In the genomic region with DNA sequence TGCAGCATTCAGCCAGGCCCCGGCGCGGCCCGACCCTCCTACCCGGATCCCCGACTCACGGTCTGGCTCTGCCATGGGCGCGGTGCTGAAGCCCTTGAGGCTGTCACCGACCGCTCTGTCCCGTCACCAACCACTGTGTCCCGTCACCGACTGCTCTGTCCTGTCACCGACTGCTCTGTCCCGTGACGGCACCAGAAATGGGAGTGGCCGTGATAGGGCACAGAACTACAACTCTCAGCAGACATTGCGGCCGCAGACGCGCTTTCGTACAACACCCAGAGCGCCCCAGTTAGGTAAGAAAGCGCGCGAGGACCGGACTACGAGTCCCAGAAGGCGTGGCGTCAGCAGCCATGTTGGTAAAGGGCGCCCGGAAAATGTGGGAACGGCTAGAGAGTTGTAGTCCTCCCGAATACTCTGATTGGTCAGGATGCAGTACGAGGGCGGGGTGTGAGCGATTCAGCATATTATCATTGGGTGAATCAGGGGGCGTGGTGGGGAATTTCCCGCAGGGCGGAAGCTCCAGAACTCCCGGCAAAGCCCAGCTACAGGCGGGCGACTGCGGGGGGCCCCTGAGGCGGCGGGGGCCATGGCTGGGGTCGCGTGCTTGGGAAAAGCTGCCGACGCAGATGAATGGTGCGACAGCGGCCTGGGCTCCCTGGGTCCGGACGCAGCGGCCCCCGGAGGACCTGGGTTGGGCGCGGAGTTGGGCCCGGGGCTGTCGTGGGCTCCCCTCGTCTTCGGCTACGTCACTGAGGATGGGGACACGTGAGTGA, we compare ENCODE assay signal across 1 cellular context.
TF ChIP-seq lines count a peak whose summit lies in the region.

A gene with protein sequence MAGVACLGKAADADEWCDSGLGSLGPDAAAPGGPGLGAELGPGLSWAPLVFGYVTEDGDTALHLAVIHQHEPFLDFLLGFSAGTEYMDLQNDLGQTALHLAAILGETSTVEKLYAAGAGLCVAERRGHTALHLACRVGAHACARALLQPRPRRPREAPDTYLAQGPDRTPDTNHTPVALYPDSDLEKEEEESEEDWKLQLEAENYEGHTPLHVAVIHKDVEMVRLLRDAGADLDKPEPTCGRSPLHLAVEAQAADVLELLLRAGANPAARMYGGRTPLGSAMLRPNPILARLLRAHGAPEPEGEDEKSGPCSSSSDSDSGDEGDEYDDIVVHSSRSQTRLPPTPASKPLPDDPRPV (plus strand): TSS at position 523 of the 773 bp plus-strand sequence. CDS start 64 bp downstream, at position 587.
A gene (minus strand): TSS at position 172 of the 773 bp plus-strand sequence. CDS start 97 bp downstream, at position 75.

TF ChIP-seq in H1, 55 proteins besides CTCF, POLR2A, EP300 and RAD21 (continued from another document and continues in another):
- TF ChIP-seq SP1 (IDR thresholded peaks at IDR 0.05; ENCODE audit: low read depth, low read length) (peak; percentile 96), SUZ12 (IDR thresholded peaks at IDR 0.05; ENCODE audit: low read length) (no peak), TAF1 (IDR thresholded peaks at IDR 0.05; ENCODE audit: low read depth, low read length) (no peak; the same call in 1 of the 2 replicates), CBX5 (IDR thresholded peaks at IDR 0.05; ENCODE audit: low read depth, low read length) (no peak), KDM1A (IDR thresholded peaks at IDR 0.05; ENCODE audit: borderline replicate concordance, low read length) (0 out of 2 replicates have a peak, but pooled peaks have one; percentile 38), KDM4A (IDR thresholded peaks at IDR 0.05; ENCODE audit: low read depth, low read length, severe bottlenecking) (peak; percentile 94), CTBP2 (IDR thresholded peaks at IDR 0.05; ENCODE audit: borderline replicate concordance, insufficient read depth, insufficient read length, low read length) (peak; percentile 97), SIX5 (IDR thresholded peaks at IDR 0.05; ENCODE audit: low read depth, low read length) (peak; percentile 92), TCF12 (IDR thresholded peaks at IDR 0.05; ENCODE audit: low read depth, low read length) (no peak), CEBPB (IDR thresholded peaks at IDR 0.05; ENCODE audit: low read depth, low read length) (peak; percentile 23), ZNF274 (IDR thresholded peaks at IDR 0.05; ENCODE audit: borderline replicate concordance, extremely low read depth, low read length) (no peak), SIRT6 (IDR thresholded peaks at IDR 0.05; ENCODE audit: low read length) (no peak), CBX8 (IDR thresholded peaks at IDR 0.05; ENCODE audit: borderline replicate concordance, low read depth, low read length) (no peak), CHD2 (IDR thresholded peaks at IDR 0.05; ENCODE audit: low read length) (peak; percentile 83), BCL11A (IDR thresholded peaks at IDR 0.05; ENCODE audit: low read depth in 2 of 2, low read length in 2 of 2) (no peak), SIN3A (conservative IDR thresholded peaks at IDR 0.05 in 1 of 2, IDR thresholded peaks at IDR 0.05 in 1 of 2; ENCODE audit: low read depth in 1 of 2, low read length in 2 of 2) (peak; percentile 77 to 96; a peak in 2 of 4 replicates), HDAC6 (IDR thresholded peaks at IDR 0.05; ENCODE audit: low read depth, low read length) (no peak), POU5F1 (IDR thresholded peaks at IDR 0.05; ENCODE audit: low read depth, low read length) (no peak), NRF1 (IDR thresholded peaks at IDR 0.05; ENCODE audit: low read depth, low read length) (no peak), SP4 (IDR thresholded peaks at IDR 0.05; ENCODE audit: low read length) (peak; percentile 43; the same call in 1 of the 2 replicates), MAFK (IDR thresholded peaks at IDR 0.05; ENCODE audit: low read depth, low read length) (no peak), JUN (IDR thresholded peaks at IDR 0.05; ENCODE audit: low read depth, low read length) (no peak), RXRA (IDR thresholded peaks at IDR 0.05; ENCODE audit: insufficient read depth, low read depth, low read length) (no peak), CHD1 (IDR thresholded peaks at IDR 0.05; ENCODE audit: low read depth, low read length) (no peak), TAF7 (optimal IDR thresholded peaks at IDR 0.05; ENCODE audit: borderline replicate concordance, low read depth, low read length) (peak; percentile 40), RNF2 (IDR thresholded peaks at IDR 0.05; ENCODE audit: borderline replicate concordance, low read depth, low read length, missing control alignments, poor library complexity, severe bottlenecking) (no peak), JUND (IDR thresholded peaks at IDR 0.05; ENCODE audit: low read length) (no peak), BACH1 (IDR thresholded peaks at IDR 0.05; ENCODE audit: low read length) (0 out of 2 replicates have a peak, but pooled peaks have one; percentile 18), FOSL1 (IDR thresholded peaks at IDR 0.05; ENCODE audit: insufficient read depth, low read depth, low read length) (no peak), RFX5 (IDR thresholded peaks at IDR 0.05; ENCODE audit: borderline replicate concordance, low read depth, low read length) (no peak), YY1 (IDR thresholded peaks at IDR 0.05; ENCODE audit: low read depth, low read length) (peak; percentile 99), EGR1 (IDR thresholded peaks at IDR 0.05; ENCODE audit: borderline replicate concordance, low read depth, low read length) (no peak), HDAC2 (IDR thresholded peaks at IDR 0.05; ENCODE audit: borderline replicate concordance in 1 of 2, low read depth in 2 of 2, low read length in 2 of 2) (peak; percentile 42 to 81; a peak in 1 of 4 replicates), TEAD4 (IDR thresholded peaks at IDR 0.05; ENCODE audit: low read depth, low read length) (peak; percentile 33; the same call in 1 of the 2 replicates), TBP (IDR thresholded peaks at IDR 0.05; ENCODE audit: low read depth, low read length) (no peak; the same call in 1 of the 2 replicates), KDM5A (IDR thresholded peaks at IDR 0.05; ENCODE audit: low read length) (no peak), BRCA1 (IDR thresholded peaks at IDR 0.05; ENCODE audit: low read depth, low read length) (no peak), EZH2 (IDR thresholded peaks at IDR 0.05; ENCODE audit: low read depth, low read length, severe bottlenecking) (no peak), PHF8 (conservative IDR thresholded peaks at IDR 0.05; ENCODE audit: low read depth, low read length) (peak; percentile 73), ASH2L (IDR thresholded peaks at IDR 0.05; ENCODE audit: low read length) (no peak), GTF2F1 (IDR thresholded peaks at IDR 0.05; ENCODE audit: borderline replicate concordance, low read depth, low read length) (no peak), GABPA (IDR thresholded peaks at IDR 0.05; ENCODE audit: borderline replicate concordance, insufficient read depth, low read length) (no peak), SRF (IDR thresholded peaks at IDR 0.05; ENCODE audit: low read depth, low read length) (0 out of 2 replicates have a peak, but pooled peaks have one; percentile 45)
- TF ChIP-seq, protein P1, sequence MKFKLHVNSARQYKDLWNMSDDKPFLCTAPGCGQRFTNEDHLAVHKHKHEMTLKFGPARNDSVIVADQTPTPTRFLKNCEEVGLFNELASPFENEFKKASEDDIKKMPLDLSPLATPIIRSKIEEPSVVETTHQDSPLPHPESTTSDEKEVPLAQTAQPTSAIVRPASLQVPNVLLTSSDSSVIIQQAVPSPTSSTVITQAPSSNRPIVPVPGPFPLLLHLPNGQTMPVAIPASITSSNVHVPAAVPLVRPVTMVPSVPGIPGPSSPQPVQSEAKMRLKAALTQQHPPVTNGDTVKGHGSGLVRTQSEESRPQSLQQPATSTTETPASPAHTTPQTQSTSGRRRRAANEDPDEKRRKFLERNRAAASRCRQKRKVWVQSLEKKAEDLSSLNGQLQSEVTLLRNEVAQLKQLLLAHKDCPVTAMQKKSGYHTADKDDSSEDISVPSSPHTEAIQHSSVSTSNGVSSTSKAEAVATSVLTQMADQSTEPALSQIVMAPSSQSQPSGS (IDR thresholded peaks at IDR 0.05; ENCODE audit: low read length): peak; percentile 43; the same call in 1 of the 2 replicates
- TF ChIP-seq, protein P2, sequence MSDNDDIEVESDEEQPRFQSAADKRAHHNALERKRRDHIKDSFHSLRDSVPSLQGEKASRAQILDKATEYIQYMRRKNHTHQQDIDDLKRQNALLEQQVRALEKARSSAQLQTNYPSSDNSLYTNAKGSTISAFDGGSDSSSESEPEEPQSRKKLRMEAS (IDR thresholded peaks at IDR 0.05): peak; percentile 57; the same call in 1 of the 2 replicates
- TF ChIP-seq, protein P3, sequence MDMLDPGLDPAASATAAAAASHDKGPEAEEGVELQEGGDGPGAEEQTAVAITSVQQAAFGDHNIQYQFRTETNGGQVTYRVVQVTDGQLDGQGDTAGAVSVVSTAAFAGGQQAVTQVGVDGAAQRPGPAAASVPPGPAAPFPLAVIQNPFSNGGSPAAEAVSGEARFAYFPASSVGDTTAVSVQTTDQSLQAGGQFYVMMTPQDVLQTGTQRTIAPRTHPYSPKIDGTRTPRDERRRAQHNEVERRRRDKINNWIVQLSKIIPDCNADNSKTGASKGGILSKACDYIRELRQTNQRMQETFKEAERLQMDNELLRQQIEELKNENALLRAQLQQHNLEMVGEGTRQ (IDR thresholded peaks at IDR 0.05; ENCODE audit: low read length): peak; percentile 52
- TF ChIP-seq, protein P4, sequence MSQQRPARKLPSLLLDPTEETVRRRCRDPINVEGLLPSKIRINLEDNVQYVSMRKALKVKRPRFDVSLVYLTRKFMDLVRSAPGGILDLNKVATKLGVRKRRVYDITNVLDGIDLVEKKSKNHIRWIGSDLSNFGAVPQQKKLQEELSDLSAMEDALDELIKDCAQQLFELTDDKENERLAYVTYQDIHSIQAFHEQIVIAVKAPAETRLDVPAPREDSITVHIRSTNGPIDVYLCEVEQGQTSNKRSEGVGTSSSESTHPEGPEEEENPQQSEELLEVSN (IDR thresholded peaks at IDR 0.05): peak; percentile 51; the same call in 1 of the 2 replicates
- TF ChIP-seq, protein P5, sequence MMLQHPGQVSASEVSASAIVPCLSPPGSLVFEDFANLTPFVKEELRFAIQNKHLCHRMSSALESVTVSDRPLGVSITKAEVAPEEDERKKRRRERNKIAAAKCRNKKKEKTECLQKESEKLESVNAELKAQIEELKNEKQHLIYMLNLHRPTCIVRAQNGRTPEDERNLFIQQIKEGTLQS (IDR thresholded peaks at IDR 0.05; ENCODE audit: insufficient read depth, low read depth, low read length): peak; percentile 76
- TF ChIP-seq, protein P6, sequence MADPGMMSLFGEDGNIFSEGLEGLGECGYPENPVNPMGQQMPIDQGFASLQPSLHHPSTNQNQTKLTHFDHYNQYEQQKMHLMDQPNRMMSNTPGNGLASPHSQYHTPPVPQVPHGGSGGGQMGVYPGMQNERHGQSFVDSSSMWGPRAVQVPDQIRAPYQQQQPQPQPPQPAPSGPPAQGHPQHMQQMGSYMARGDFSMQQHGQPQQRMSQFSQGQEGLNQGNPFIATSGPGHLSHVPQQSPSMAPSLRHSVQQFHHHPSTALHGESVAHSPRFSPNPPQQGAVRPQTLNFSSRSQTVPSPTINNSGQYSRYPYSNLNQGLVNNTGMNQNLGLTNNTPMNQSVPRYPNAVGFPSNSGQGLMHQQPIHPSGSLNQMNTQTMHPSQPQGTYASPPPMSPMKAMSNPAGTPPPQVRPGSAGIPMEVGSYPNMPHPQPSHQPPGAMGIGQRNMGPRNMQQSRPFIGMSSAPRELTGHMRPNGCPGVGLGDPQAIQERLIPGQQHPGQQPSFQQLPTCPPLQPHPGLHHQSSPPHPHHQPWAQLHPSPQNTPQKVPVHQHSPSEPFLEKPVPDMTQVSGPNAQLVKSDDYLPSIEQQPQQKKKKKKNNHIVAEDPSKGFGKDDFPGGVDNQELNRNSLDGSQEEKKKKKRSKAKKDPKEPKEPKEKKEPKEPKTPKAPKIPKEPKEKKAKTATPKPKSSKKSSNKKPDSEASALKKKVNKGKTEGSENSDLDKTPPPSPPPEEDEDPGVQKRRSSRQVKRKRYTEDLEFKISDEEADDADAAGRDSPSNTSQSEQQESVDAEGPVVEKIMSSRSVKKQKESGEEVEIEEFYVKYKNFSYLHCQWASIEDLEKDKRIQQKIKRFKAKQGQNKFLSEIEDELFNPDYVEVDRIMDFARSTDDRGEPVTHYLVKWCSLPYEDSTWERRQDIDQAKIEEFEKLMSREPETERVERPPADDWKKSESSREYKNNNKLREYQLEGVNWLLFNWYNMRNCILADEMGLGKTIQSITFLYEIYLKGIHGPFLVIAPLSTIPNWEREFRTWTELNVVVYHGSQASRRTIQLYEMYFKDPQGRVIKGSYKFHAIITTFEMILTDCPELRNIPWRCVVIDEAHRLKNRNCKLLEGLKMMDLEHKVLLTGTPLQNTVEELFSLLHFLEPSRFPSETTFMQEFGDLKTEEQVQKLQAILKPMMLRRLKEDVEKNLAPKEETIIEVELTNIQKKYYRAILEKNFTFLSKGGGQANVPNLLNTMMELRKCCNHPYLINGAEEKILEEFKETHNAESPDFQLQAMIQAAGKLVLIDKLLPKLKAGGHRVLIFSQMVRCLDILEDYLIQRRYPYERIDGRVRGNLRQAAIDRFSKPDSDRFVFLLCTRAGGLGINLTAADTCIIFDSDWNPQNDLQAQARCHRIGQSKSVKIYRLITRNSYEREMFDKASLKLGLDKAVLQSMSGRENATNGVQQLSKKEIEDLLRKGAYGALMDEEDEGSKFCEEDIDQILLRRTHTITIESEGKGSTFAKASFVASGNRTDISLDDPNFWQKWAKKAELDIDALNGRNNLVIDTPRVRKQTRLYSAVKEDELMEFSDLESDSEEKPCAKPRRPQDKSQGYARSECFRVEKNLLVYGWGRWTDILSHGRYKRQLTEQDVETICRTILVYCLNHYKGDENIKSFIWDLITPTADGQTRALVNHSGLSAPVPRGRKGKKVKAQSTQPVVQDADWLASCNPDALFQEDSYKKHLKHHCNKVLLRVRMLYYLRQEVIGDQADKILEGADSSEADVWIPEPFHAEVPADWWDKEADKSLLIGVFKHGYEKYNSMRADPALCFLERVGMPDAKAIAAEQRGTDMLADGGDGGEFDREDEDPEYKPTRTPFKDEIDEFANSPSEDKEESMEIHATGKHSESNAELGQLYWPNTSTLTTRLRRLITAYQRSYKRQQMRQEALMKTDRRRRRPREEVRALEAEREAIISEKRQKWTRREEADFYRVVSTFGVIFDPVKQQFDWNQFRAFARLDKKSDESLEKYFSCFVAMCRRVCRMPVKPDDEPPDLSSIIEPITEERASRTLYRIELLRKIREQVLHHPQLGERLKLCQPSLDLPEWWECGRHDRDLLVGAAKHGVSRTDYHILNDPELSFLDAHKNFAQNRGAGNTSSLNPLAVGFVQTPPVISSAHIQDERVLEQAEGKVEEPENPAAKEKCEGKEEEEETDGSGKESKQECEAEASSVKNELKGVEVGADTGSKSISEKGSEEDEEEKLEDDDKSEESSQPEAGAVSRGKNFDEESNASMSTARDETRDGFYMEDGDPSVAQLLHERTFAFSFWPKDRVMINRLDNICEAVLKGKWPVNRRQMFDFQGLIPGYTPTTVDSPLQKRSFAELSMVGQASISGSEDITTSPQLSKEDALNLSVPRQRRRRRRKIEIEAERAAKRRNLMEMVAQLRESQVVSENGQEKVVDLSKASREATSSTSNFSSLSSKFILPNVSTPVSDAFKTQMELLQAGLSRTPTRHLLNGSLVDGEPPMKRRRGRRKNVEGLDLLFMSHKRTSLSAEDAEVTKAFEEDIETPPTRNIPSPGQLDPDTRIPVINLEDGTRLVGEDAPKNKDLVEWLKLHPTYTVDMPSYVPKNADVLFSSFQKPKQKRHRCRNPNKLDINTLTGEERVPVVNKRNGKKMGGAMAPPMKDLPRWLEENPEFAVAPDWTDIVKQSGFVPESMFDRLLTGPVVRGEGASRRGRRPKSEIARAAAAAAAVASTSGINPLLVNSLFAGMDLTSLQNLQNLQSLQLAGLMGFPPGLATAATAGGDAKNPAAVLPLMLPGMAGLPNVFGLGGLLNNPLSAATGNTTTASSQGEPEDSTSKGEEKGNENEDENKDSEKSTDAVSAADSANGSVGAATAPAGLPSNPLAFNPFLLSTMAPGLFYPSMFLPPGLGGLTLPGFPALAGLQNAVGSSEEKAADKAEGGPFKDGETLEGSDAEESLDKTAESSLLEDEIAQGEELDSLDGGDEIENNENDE (IDR thresholded peaks at IDR 0.05; ENCODE audit: insufficient replicate concordance, low read length): no peak
